ENCODE assay signal across 18 cellular contexts in the genomic region with DNA sequence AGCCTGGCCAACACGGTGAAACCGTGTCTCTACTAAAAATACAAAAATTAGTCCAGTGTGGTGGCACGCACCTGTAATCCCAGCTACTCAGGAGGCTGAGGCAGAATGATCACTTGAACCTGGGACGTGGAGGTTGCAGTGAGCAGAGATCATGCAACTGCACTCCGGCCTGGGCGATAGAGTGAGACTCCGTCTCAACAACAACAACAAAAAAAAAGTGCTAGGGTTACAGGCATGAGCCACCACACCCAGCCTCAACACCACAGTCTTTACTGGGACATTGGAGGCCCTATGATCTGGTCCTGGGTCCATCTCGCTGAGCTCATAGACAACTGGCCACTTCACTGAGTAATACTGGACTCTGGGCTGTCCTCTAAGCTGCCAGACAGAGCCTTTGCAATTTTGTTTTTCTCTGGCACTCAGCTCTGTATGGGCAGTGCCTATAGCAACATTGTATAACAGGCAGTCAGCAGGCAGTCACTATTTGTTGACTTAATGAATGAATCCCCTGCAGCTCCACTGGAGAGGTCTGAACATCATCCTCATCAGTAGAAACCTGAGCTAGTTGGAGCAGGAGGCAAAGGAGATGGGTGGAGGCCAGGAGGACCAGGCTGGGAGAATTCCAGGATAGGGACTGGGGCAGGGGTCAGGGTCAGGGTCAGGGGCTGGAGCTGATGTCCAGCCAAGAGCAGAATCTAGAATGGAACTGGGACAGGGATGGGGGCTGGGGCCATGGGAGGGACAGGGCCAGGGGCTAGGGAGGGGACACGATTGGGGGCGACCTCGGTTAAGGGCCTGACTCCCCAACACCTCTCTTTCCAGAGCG. TPM values are rescaled to one million over a fixed set of nuclear protein-coding genes. Genes with fewer than 3 reads are reported as not detected.
DNase-seq lines count a peak whose midpoint lies in the region; ATAC-seq and TF ChIP-seq lines count a peak whose summit lies in the region.
"Had no signal": no experiment of that assay in that cellular context is flagged by ENCODE, and none has a peak within 500 bp of the region (broad histone marks: within the 10 kb centered on the region; RNA-seq: fewer than 3 reads in every experiment).

No MANE protein-coding gene starts in this region.

- POLR2A ChIA-PET in WTC11 (lab: Charles Lee): interaction anchor here (0.6 to 1.3 kb wide), 3 partner anchors 8 to 516 kb away, joined by 3 to 12 read pairs (median 6); a partner anchor contains a TSS
- POLR2A ChIA-PET in HEK293T (lab: Yijun Ruan, JAX): interaction anchor here (1.5 kb wide), 1 partner anchor 9 kb away, joined by 4 read pairs; a partner anchor contains a TSS

- peak overlapping the region; percentile 27; the same call in 1 of the 2 replicates for H3K27ac Mint-ChIP-seq in WTC11
- H3K27ac Mint-ChIP-seq: activated naive CD8-positive, alpha-beta T cell had no signal

- H3K9me3 ChIP-seq in lower lobe of right lung: no peaks in the 10 kb centered on the region
- H3K9me3 ChIP-seq: BLaER1, esophagus squamous epithelium had no signal

- TF ChIP-seq CTCF in WTC11 (IDR thresholded peaks at IDR 0.05) (no peak), lower lobe of right lung (IDR thresholded peaks at IDR 0.05) (no peak)

- peaks cover 4% of the 10 kb centered on the region for H3K36me3 ChIP-seq in lower lobe of right lung

- no peaks in the 10 kb centered on the region for H3K4me1 ChIP-seq in lower lobe of right lung

- DNase-seq in EH (ENCODE audit: low read depth) (peak; percentile 34), HT1080 (ENCODE audit: low read depth) (peak; percentile 49), WTC11 (ENCODE audit: low spot score) (no peak), lower lobe of right lung (no peak), pons (ENCODE audit: low spot score) (no peak), HEK293T (ENCODE audit: extremely low spot score) (no peak), NCI-H446 treated with DMSO at 0.1 percent for 48 hours (lab: John Stamatoyannopoulos, UW) (no peak)
- DNase-seq: DMS 273 treated with DMSO at 0.1 percent for 48 hours; esophagus squamous epithelium; islet precursor cell; NCI-H226; stimulated activated CD4-positive, alpha-beta T cell treated with anti-CD3 and anti-CD28 coated beads, Interleukin-2, amount 100 ng/mL, for 24 hours had no signal

- H3K4me1 Mint-ChIP-seq in WTC11: no peaks in the 10 kb centered on the region

- no peak overlapping the region for H3K4me3 Mint-ChIP-seq in WTC11
- H3K4me3 Mint-ChIP-seq: activated CD4-positive, alpha-beta T cell treated with anti-CD3 and anti-CD28 coated beads, Interleukin-2, amount 10 ng/mL, durations not matched to agents 7 days and 5 days; activated naive CD8-positive, alpha-beta T cell had no signal

- no peak overlapping the region for H3K27ac ChIP-seq in lower lobe of right lung
- H3K27ac ChIP-seq: BLaER1, esophagus squamous epithelium, heart left ventricle had no signal

- H3K36me3 Mint-ChIP-seq in WTC11: no peaks in the 10 kb centered on the region

- CTCF ChIA-PET in WTC11 (lab: Charles Lee) (interaction anchor here (0.6 to 2.9 kb wide), 36 partner anchors 8 to 197 kb away, joined by 3 to 49 read pairs (median 4); a partner anchor contains a TSS), HEK293T (lab: Yijun Ruan, JAX) (interaction anchor here (0.5 to 1.1 kb wide), 3 partner anchors 18 to 140 kb away, joined by 3 read pairs; no protein-coding TSS in a partner anchor)

- ATAC-seq in WTC11 (no peak), lower lobe of right lung (peak; percentile 8 to 14)
- ATAC-seq: sciatic nerve had no signal

- no peaks in the 10 kb centered on the region for H3K27me3 ChIP-seq in lower lobe of right lung (ENCODE audit: low read depth)
- H3K27me3 ChIP-seq: BLaER1, esophagus squamous epithelium, heart left ventricle had no signal

- no peaks in the 10 kb centered on the region for H3K9me3 Mint-ChIP-seq in WTC11
- H3K9me3 Mint-ChIP-seq: activated CD4-positive, alpha-beta T cell treated with anti-CD3 and anti-CD28 coated beads, Interleukin-2, amount 10 ng/mL, durations not matched to agents 7 days and 5 days had no signal

- H3K27me3 Mint-ChIP-seq in WTC11 (ENCODE audit: low read depth): peaks cover 9% of the 10 kb centered on the region; the same call in 1 of the 2 replicates
- H3K27me3 Mint-ChIP-seq: activated CD4-positive, alpha-beta T cell treated with anti-CD3 and anti-CD28 coated beads, Interleukin-2, amount 10 ng/mL, durations not matched to agents 7 days and 5 days; activated naive CD8-positive, alpha-beta T cell had no signal

- no peak overlapping the region for H3K4me3 ChIP-seq in lower lobe of right lung
- H3K4me3 ChIP-seq: BLaER1, esophagus squamous epithelium, heart left ventricle had no signal

- intact Hi-C loops in lower lobe of right lung (cut with DNase I): no loop called here

TF ChIP-seq in WTC11, 78 proteins besides CTCF, POLR2A, EP300 and RAD21:
- TF ChIP-seq MYBL2 (CRISPR knock-in tag; IDR thresholded peaks at IDR 0.05): no peak
- no peak for TF ChIP-seq CBFB (CRISPR knock-in tag; IDR thresholded peaks at IDR 0.05; ENCODE audit: low read depth)
- TF ChIP-seq, protein P1, sequence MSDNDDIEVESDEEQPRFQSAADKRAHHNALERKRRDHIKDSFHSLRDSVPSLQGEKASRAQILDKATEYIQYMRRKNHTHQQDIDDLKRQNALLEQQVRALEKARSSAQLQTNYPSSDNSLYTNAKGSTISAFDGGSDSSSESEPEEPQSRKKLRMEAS (CRISPR knock-in tag; IDR thresholded peaks at IDR 0.05): no peak
TF ChIP-seq in WTC11: peak in this region for 0.

TF ChIP-seq in HEK293T, 16 proteins besides CTCF, POLR2A, EP300 and RAD21:
- TF ChIP-seq ARNT (IDR thresholded peaks at IDR 0.05) (no peak), ZNF384 (IDR thresholded peaks at IDR 0.05) (no peak), FOXA1 (IDR thresholded peaks at IDR 0.05) (no peak), L3MBTL2 (conservative IDR thresholded peaks at IDR 0.05) (no peak), FOXM1 (IDR thresholded peaks at IDR 0.05; ENCODE audit: borderline replicate concordance) (no peak), HDGF (IDR thresholded peaks at IDR 0.05; ENCODE audit: borderline replicate concordance) (no peak), BHLHE40 (IDR thresholded peaks at IDR 0.05; ENCODE audit: borderline replicate concordance) (no peak), SP1 (IDR thresholded peaks at IDR 0.05) (no peak), LEF1 (IDR thresholded peaks at IDR 0.05; ENCODE audit: borderline replicate concordance) (no peak), TARDBP (IDR thresholded peaks at IDR 0.05) (no peak), FOXK2 (IDR thresholded peaks at IDR 0.05) (no peak), NFRKB (IDR thresholded peaks at IDR 0.05) (no peak), SUZ12 (IDR thresholded peaks at IDR 0.05) (no peak), CTBP1 (IDR thresholded peaks at IDR 0.05; ENCODE audit: borderline replicate concordance) (no peak), ELF4 (IDR thresholded peaks at IDR 0.05) (no peak)
- TF ChIP-seq, protein P2, sequence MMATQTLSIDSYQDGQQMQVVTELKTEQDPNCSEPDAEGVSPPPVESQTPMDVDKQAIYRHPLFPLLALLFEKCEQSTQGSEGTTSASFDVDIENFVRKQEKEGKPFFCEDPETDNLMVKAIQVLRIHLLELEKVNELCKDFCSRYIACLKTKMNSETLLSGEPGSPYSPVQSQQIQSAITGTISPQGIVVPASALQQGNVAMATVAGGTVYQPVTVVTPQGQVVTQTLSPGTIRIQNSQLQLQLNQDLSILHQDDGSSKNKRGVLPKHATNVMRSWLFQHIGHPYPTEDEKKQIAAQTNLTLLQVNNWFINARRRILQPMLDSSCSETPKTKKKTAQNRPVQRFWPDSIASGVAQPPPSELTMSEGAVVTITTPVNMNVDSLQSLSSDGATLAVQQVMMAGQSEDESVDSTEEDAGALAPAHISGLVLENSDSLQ (IDR thresholded peaks at IDR 0.05): no peak

RNA-seq across cellular contexts. Expression of a gene that starts 8.1 kb away (rescaled TPM):
- 1.5 and 5.0 TPM in 2 replicates for total RNA-seq in HT1080 (2014; rRNA removed; shearing (Covaris generic))
- polyA plus RNA-seq in HT1080 (2015; cell fraction: cytosol; rRNA removed): 5.7 and 6.5 TPM in 2 replicates
- polyA plus RNA-seq in HT1080 (2015; cell fraction: nucleus; rRNA removed): 5.0 and 6.5 TPM in 2 replicates
- total RNA-seq in WTC11 (2021): 9.0 to 10.8 TPM (median 10.0 TPM) in 3 replicates
- 15.9 TPM for total RNA-seq in lower lobe of right lung

RNA-seq across cellular contexts. Expression of a gene that starts 8.7 kb away (rescaled TPM):
- total RNA-seq in HT1080 (2014; rRNA removed; shearing (Covaris generic)): 0.98 and 1.5 TPM in 2 replicates
- 6.0 and 7.4 TPM in 2 replicates for polyA plus RNA-seq in HT1080 (2015; cell fraction: cytosol; rRNA removed)
- 3.0 and 3.2 TPM in 2 replicates for polyA plus RNA-seq in HT1080 (2015; cell fraction: nucleus; rRNA removed)
- total RNA-seq in WTC11 (2021) (59.7 to 75.8 TPM (median 67.1 TPM) in 3 replicates), lower lobe of right lung (18.4 TPM)

RNA-seq across cellular contexts. Expression of a gene that starts 25.9 kb away (rescaled TPM):
- total RNA-seq in HT1080 (2014; rRNA removed; shearing (Covaris generic)): not detected in 2 replicates
- not detected in 2 replicates for polyA plus RNA-seq in HT1080 (2015; cell fraction: cytosol; rRNA removed)
- not detected in 2 replicates for polyA plus RNA-seq in HT1080 (2015; cell fraction: nucleus; rRNA removed)
- 0.57 to 1.1 TPM (median 0.76 TPM) in 3 replicates for total RNA-seq in WTC11 (2021)
- total RNA-seq in lower lobe of right lung: not detected
- total RNA-seq: sciatic nerve had no signal

RNA-seq across cellular contexts. Expression of a gene that starts 58.5 kb away (rescaled TPM):
- total RNA-seq in HT1080 (2014; rRNA removed; shearing (Covaris generic)): 0.56 and 0.84 TPM in 2 replicates
- 0.26 and 0.27 TPM in 2 replicates for polyA plus RNA-seq in HT1080 (2015; cell fraction: cytosol; rRNA removed)
- 0.14 TPM in 1 of 2 replicates, not detected in the other for polyA plus RNA-seq in HT1080 (2015; cell fraction: nucleus; rRNA removed)
- total RNA-seq in WTC11 (2021): 2.7 to 3.5 TPM (median 3.1 TPM) in 3 replicates
- 3.6 TPM for total RNA-seq in lower lobe of right lung
- total RNA-seq: activated CD4-positive, alpha-beta T cell treated with anti-CD3 and anti-CD28 coated beads, Interleukin-2, amount 10 ng/mL, durations not matched to agents 7 days and 5 days had no signal
- polyA plus RNA-seq: neural cell had no signal

Comparison
In these comparisons a context has a peak if more than half of its experiments do, and no peak if none do; other contexts are left out.
1. DNase-seq: peak in EH (single experiment) and HT1080 (single experiment); none in WTC11 (single experiment), lower lobe of right lung (single experiment), pons (single experiment), HEK293T (single experiment) and NCI-H446 treated with DMSO at 0.1 percent for 48 hours (single experiment).